Comparison of ENCODE assay signal across 9 cellular contexts in the genomic region with DNA sequence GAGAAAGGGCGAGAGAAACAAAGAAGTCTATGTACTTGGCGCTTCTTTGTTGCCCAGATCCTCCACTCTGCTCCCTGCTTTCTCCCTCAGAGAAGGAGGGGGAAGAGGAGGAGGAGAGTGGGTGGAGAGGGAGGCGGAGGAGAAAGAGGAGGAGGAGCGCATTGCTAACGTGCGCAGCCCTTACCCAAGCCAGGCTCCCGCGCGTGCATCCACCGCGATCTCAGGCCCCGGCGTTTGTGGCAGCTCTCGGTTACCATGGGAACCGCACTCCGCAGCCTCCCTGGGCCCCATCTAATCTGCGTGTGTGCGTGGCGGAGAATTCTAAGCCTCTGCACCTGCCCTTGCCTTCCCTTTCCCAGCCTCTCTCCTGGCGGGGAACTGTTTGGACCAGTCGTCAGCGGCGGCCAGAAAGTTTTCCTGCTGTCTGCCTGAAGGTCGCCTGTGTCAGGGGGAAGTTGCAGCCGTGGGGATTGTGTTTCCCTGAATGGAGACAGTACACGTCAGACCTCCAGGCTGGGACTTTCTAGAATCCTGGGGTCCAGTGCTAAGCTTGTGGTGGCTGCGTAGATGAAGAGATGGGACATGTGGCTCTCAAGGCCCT. TPM values are rescaled to one million over a fixed set of nuclear protein-coding genes. Genes with fewer than 3 reads are reported as not detected.
DNase-seq lines count a peak whose midpoint lies in the region; ATAC-seq and TF ChIP-seq lines count a peak whose summit lies in the region.
"Had no signal": no experiment of that assay in that cellular context is flagged by ENCODE, and none has a peak within 500 bp of the region (broad histone marks: within the 10 kb centered on the region; RNA-seq: fewer than 3 reads in every experiment).

Gene ERICH6B, minus strand, starts transcription at position 239 of the 601 bp plus-strand sequence. CDS start 18,734 bp downstream, outside the sequence.

- H3K36me3 Mint-ChIP-seq in CD8-positive, alpha-beta memory T cell = no peaks in the 10 kb centered on the region

- CTCF ChIA-PET in CD8-positive, alpha-beta memory T cell (lab: Charles Lee) = interaction anchor here (1.5 kb wide), 1 partner anchor 10 kb away, joined by 3 read pairs; no protein-coding TSS in a partner anchor

- peaks cover 24 to 74% of the 10 kb centered on the region in 2 donors for H3K27me3 Mint-ChIP-seq in CD8-positive, alpha-beta memory T cell

- H3K4me3 Mint-ChIP-seq in CD8-positive, alpha-beta memory T cell = no peak within 1 kb of the TSS
- H3K4me3 Mint-ChIP-seq: activated T-cell treated with anti-CD3 and anti-CD28 coated beads, Interleukin-2, amount 50 U/mL, for 4 hours had no signal

- no peak for ATAC-seq in HG02970 (IDR thresholded peaks at IDR 0.05; ENCODE audit: low FRiP score, unreplicated experiment)

- peak within 1 kb of the TSS; percentile 47; the same call in 1 of the 2 replicates for H3K9ac ChIP-seq in ES-I3 (ENCODE audit: low read depth, low read length)

- POLR2A ChIA-PET in CD8-positive, alpha-beta memory T cell (lab: Charles Lee) = no interaction called here

- H3K27ac Mint-ChIP-seq in CD8-positive, alpha-beta memory T cell = no peak within 1 kb of the TSS

- DNase-seq in NCI-H524 treated with DMSO at 0.1 percent for 48 hours (lab: John Stamatoyannopoulos, UW) (peak; percentile 27), fibroblast of pulmonary artery (ENCODE audit: low read depth) (peak; percentile 26), nucleus accumbens (lab: John Stamatoyannopoulos, UW) (peak in 45 of 56 donors; percentile 2 to 77 (median 29)), UCSD-AML1 (lab: John Stamatoyannopoulos, UW; ENCODE audit: unreplicated experiment) (no peak)
- no peak for DNase-seq in activated CD4-positive, CD25-positive, alpha-beta regulatory T cell (lab: John Stamatoyannopoulos, UW)
- DNase-seq in CD8-positive, alpha-beta memory T cell = no peak
- DNase-seq: activated T-cell treated with anti-CD3 and anti-CD28 coated beads, Interleukin-2, amount 50 U/mL, for 4 hours had no signal

- H3K9me3 Mint-ChIP-seq in CD8-positive, alpha-beta memory T cell = peaks cover 0 to 3% (median 0%) of the 10 kb centered on the region in 5 donors
- H3K9me3 Mint-ChIP-seq: activated T-cell treated with anti-CD3 and anti-CD28 coated beads, Interleukin-2, amount 50 U/mL, for 4 hours had no signal

- no peaks in the 10 kb centered on the region for H3K4me1 ChIP-seq in ES-I3 (ENCODE audit: insufficient read depth, low read length)
- no peaks in the 10 kb centered on the region for H3K4me1 ChIP-seq in CD8-positive, alpha-beta memory T cell (ENCODE audit: insufficient read depth, low read length)

- no peaks in the 10 kb centered on the region for H3K27me3 ChIP-seq in CD8-positive, alpha-beta memory T cell (ENCODE audit: insufficient read depth, low read length, poor library complexity, severe bottlenecking)

- no peak for TF ChIP-seq CTCF in fibroblast of pulmonary artery (IDR thresholded peaks at IDR 0.05; ENCODE audit: low read length, missing control alignments)

- no peaks in the 10 kb centered on the region for H3K36me3 ChIP-seq in ES-I3 (ENCODE audit: insufficient read depth, low read length)
- H3K36me3 ChIP-seq in CD8-positive, alpha-beta memory T cell (ENCODE audit: insufficient read depth, low read length) = no peaks in the 10 kb centered on the region

- peaks cover 0 to 7% (median 2%) of the 10 kb centered on the region in 3 donors for H3K4me1 Mint-ChIP-seq in CD8-positive, alpha-beta memory T cell

- no peak within 1 kb of the TSS for H3K4me3 ChIP-seq in fibroblast of pulmonary artery (replicated peaks; ENCODE audit: low read depth, low read length)
- H3K4me3 ChIP-seq in CD8-positive, alpha-beta memory T cell (ENCODE audit: low read length) = no peak within 1 kb of the TSS

- no peak within 1 kb of the TSS for H3K27ac ChIP-seq in CD8-positive, alpha-beta memory T cell (ENCODE audit: low read depth, low read length)

- H3K9me3 ChIP-seq in ES-I3 (ENCODE audit: control insufficient read depth, insufficient read depth, low read length) = no peaks in the 10 kb centered on the region
- H3K9me3 ChIP-seq in CD8-positive, alpha-beta memory T cell (ENCODE audit: low read length) = no peaks in the 10 kb centered on the region

RNA-seq across cellular contexts. Expression of gene ERICH6B, which starts in this region (rescaled TPM):
- total RNA-seq in CD8-positive, alpha-beta memory T cell = not detected
- not detected for polyA plus RNA-seq in CD8-positive, alpha-beta memory T cell
- total RNA-seq: activated T-cell treated with anti-CD3 and anti-CD28 coated beads, Interleukin-2, amount 50 U/mL, for 4 hours had no signal

Comparison
In these comparisons a context has a peak if more than half of its experiments do, and no peak if none do; other contexts are left out.
1. DNase-seq: peak in NCI-H524 treated with DMSO at 0.1 percent for 48 hours (single experiment), fibroblast of pulmonary artery (single experiment) and nucleus accumbens (45 of 56); none in activated CD4-positive, CD25-positive, alpha-beta regulatory T cell (0 of 4), CD8-positive, alpha-beta memory T cell (0 of 5) and UCSD-AML1 (single experiment).